ENCODE assay signal across 8 cellular contexts in the genomic region with DNA sequence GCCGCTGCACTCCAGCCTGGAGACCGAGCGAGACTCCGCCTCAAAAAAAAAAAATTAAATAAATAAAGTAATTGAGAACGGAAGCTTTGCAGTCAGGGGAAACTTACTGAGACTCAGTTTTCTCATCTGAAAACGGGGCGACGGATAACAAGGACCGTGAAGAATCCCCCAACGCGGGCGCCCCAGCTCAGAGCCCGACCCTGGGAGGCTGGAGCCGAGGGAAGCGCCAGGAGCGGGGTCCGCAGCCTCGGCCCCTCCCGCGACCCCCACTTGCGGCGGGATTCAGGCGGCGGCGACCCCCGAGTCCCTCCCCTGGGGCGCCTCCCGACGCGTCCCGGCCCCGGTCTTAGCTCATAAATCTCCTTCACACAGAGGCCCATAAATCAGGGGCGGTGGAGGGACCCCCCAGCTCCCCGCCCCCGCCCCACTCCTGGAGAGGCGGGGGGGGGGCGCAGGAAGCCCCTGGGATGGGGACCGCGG. TPM values are rescaled to one million over a fixed set of nuclear protein-coding genes. Genes with fewer than 3 reads are reported as not detected.
DNase-seq lines count a peak whose midpoint lies in the region; TF ChIP-seq lines count a peak whose summit lies in the region.

No MANE protein-coding gene starts in this region.

- H3K27ac Mint-ChIP-seq in HFFc6: no peak overlapping the region

- H3K36me3 ChIP-seq in right atrium auricular region: no peaks in the 10 kb centered on the region

- TF ChIP-seq CTCF in HFFc6 (IDR thresholded peaks at IDR 0.05) (no peak), WI38 (IDR thresholded peaks at IDR 0.05; ENCODE audit: low read depth, low read length) (no peak), right atrium auricular region (IDR thresholded peaks at IDR 0.05) (no peak)

- peaks cover 7% of the 10 kb centered on the region for H3K27me3 Mint-ChIP-seq in HFFc6 (ENCODE audit: insufficient read depth)

- DNase-seq in HFFc6: no peak
- DNase-seq in right atrium auricular region (ENCODE audit: low spot score): no peak
- no peak for DNase-seq in NCI-H446 treated with DMSO at 0.1 percent for 48 hours (lab: John Stamatoyannopoulos, UW)
- DNase-seq in Kasumi-1 (lab: John Stamatoyannopoulos, UW): no peak
- DNase-seq in HK-2 (ENCODE audit: unreplicated experiment): no peak
- DNase-seq in COLO829 (ENCODE audit: low spot score): no peak

- H3K4me3 ChIP-seq in WI38 (ENCODE audit: low read depth, low read length) (peak overlapping the region; percentile 63), right atrium auricular region (peak overlapping the region; percentile 37 to 54), skin epidermis (peak overlapping the region in 6 of 7 experiments; percentile 27 to 46 (median 40))

- peak overlapping the region; percentile 91 for H3K4me3 Mint-ChIP-seq in HFFc6

- H3K4me1 Mint-ChIP-seq in HFFc6 (ENCODE audit: low read depth): peaks cover 6% of the 10 kb centered on the region; the same call in 1 of the 2 replicates

- no peaks in the 10 kb centered on the region for H3K9me3 ChIP-seq in right atrium auricular region

- peaks cover 0 to 11% of the 10 kb centered on the region in 2 donors for H3K4me1 ChIP-seq in right atrium auricular region

- no peaks in the 10 kb centered on the region for H3K36me3 Mint-ChIP-seq in HFFc6 (ENCODE audit: low read depth)

- peak overlapping the region in 1 of 2 donors; percentile 41 for H3K27ac ChIP-seq in right atrium auricular region
- peak overlapping the region in 1 of 21 experiments; percentile 10 for H3K27ac ChIP-seq in skin epidermis

- H3K27me3 ChIP-seq in right atrium auricular region: no peaks in the 10 kb centered on the region

- H3K9me3 Mint-ChIP-seq in HFFc6: no peaks in the 10 kb centered on the region

RNA-seq across cellular contexts. Expression of gene BHLHA9, which starts 10.3 kb away (rescaled TPM):
- total RNA-seq in HFFc6 (2021; fragmentation: NEBNext Ultra II Directional; extraction: Animal tissue kit (Norgen Biotek cat#: 25700)): not detected
- not detected for total RNA-seq in right atrium auricular region

RNA-seq across cellular contexts. Expression of gene TRARG1, which starts 19.5 kb away (rescaled TPM):
- total RNA-seq in HFFc6 (2021; fragmentation: NEBNext Ultra II Directional; extraction: Animal tissue kit (Norgen Biotek cat#: 25700)): not detected
- total RNA-seq in right atrium auricular region: 1 to 10 TPM in 1 of 2 donors, under 1 TPM in 1; 0.48 to 4.2 TPM
